22 cellular contexts compared by ENCODE assay signal in genomic region chr2:16317211-16317830, GRCh38.
"Had no signal": no experiment of that assay in that cellular context is flagged by ENCODE, and none has a peak within 500 bp of the region (broad histone marks: within the 10 kb centered on the region; RNA-seq: fewer than 3 reads in every experiment).

No MANE protein-coding gene starts in this region.

- H3K9me3 Mint-ChIP-seq: activated naive CD8-positive, alpha-beta T cell treated with anti-CD3 and anti-CD28 coated beads for 36 hours; activated T-cell treated with anti-CD3 and anti-CD28 coated beads, Interleukin-2, amount 50 U/mL, for 24 hours; activated T-helper 17 cell treated with anti-CD3 and anti-CD28 coated beads, Interleukin-2, amount 50 U/mL, for 72 hours; endodermal cell; nephron; T-helper 1 cell treated with Interleukin-12 subunit alpha and Interleukin-12 subunit beta and Interleukin-4 antibody, amounts not matched to agents 30 μg/mL and 1 μg/mL, for 36 hours; WTC11 had no signal

- H3K36me3 Mint-ChIP-seq: activated naive CD8-positive, alpha-beta T cell treated with anti-CD3 and anti-CD28 coated beads for 36 hours; WTC11 had no signal

- H3K4me3 ChIP-seq: breast epithelium, heart left ventricle, upper lobe of right lung had no signal

- H3K27ac Mint-ChIP-seq: activated naive CD8-positive, alpha-beta T cell treated with anti-CD3 and anti-CD28 coated beads for 36 hours; activated T-cell treated with anti-CD3 and anti-CD28 coated beads, Interleukin-2, amount 50 U/mL, for 24 hours; activated T-helper 17 cell treated with anti-CD3 and anti-CD28 coated beads, Interleukin-2, amount 50 U/mL, for 72 hours; endodermal cell; T-helper 1 cell treated with Interleukin-12 subunit alpha and Interleukin-12 subunit beta and Interleukin-4 antibody, amounts not matched to agents 30 μg/mL and 1 μg/mL, for 36 hours; WTC11 had no signal

- FAIRE-seq: islet of Langerhans had no signal

- H3K27ac ChIP-seq: breast epithelium, epithelial cell of prostate, heart left ventricle, upper lobe of right lung had no signal

- H3K27me3 ChIP-seq: breast epithelium, upper lobe of right lung had no signal

- H3K4me1 ChIP-seq: upper lobe of right lung had no signal

- DNase-seq: activated CD8-positive, alpha-beta memory T cell treated with anti-CD3 and anti-CD28 coated beads, Interleukin-2, amount 50 U/mL, for 4 hours; activated naive CD4-positive, alpha-beta T cell; activated naive CD8-positive, alpha-beta T cell treated with anti-CD3 and anti-CD28 coated beads for 36 hours; activated T-cell treated with anti-CD3 and anti-CD28 coated beads, Interleukin-2, amount 50 U/mL, for 24 hours; cerebellar nuclear complex; cortex of kidney; endodermal cell; heart left ventricle; left cardiac atrium; midbrain; posterior cingulate gyrus; stimulated activated CD4-positive, alpha-beta T cell treated with anti-CD3 and anti-CD28 coated beads, Interleukin-4, amount 100 ng/mL, for 24 hours; stimulated activated naive CD8-positive, alpha-beta T cell treated with anti-CD3 and anti-CD28 coated beads, Interleukin-15, Interleukin-2, amounts not matched to agents 100 U/mL and 50 U/mL, for 24 hours; T1000; upper lobe of right lung had no signal

- H3K9me3 ChIP-seq: breast epithelium, heart left ventricle, upper lobe of right lung had no signal

- ATAC-seq: activated T-helper 17 cell treated with anti-CD3 and anti-CD28 coated beads, Interleukin-2, amount 50 U/mL, for 72 hours; stimulated activated naive CD8-positive, alpha-beta T cell treated with anti-CD3 and anti-CD28 coated beads, Interleukin-15, Interleukin-2, amounts not matched to agents 100 U/mL and 50 U/mL, for 24 hours; WTC11 had no signal

- H3K36me3 ChIP-seq: breast epithelium, heart left ventricle, upper lobe of right lung had no signal
